Comparison of ENCODE assay signal across 17 cellular contexts in genomic region chr18:36132756-36133155, GRCh38. TPM values are rescaled to one million over a fixed set of nuclear protein-coding genes. Genes with fewer than 3 reads are reported as not detected.
DNase-seq lines count a peak whose midpoint lies in the region; ATAC-seq and TF ChIP-seq lines count a peak whose summit lies in the region.
"Had no signal": no experiment of that assay in that cellular context is flagged by ENCODE, and none has a peak within 500 bp of the region (broad histone marks: within the 10 kb centered on the region; RNA-seq: fewer than 3 reads in every experiment).

No MANE protein-coding gene starts in this region.

- H3K4me2 ChIP-seq in GM23248 (ENCODE audit: unreplicated experiment), result no peak overlapping the region

- H3K27ac Mint-ChIP-seq in CD8-positive, alpha-beta T cell, result peak overlapping the region; percentile 74
- peak overlapping the region; percentile 18 for H3K27ac Mint-ChIP-seq in activated T-helper 1 cell treated with anti-CD3 and anti-CD28 coated beads, Interleukin-12 subunit alpha, Interleukin-12 subunit beta, Interleukin-2, Interleukin-4 antibody, amounts not matched to agents 30 ng/mL and 10 ng/mL and 1 ng/mL, durations not matched to agents 14 hours and 24 hours and 36 hours
- no peak overlapping the region for H3K27ac Mint-ChIP-seq in natural killer cell treated with Interleukin-12 subunit alpha and Interleukin-12 subunit beta and Interleukin-15 and Interleukin-18, amount 100 ng/mL, for 72 hours

- intact Hi-C loops in CD8-positive, alpha-beta T cell (cut with DNase I, micrococcal nuclease), result loop anchor here in 1 of 2 experiments (5.0 to 10.0 kb wide), 2 partner anchors 548 to 840 kb away; partner anchors contain the start of genes GALNT1 and ZSCAN30
- intact Hi-C loops in activated T-helper 1 cell treated with anti-CD3 and anti-CD28 coated beads, Interleukin-12 subunit alpha, Interleukin-12 subunit beta, Interleukin-2, Interleukin-4 antibody, amounts not matched to agents 30 ng/mL and 10 ng/mL and 1 ng/mL, durations not matched to agents 14 hours and 24 hours and 36 hours (cut with micrococcal nuclease), result no loop called here
- intact Hi-C loops in colonic mucosa (cut with DNase I), result loop anchor here (5.0 kb wide), 1 partner anchor 50 kb away; no protein-coding TSS in a partner anchor

- in situ Hi-C loops in GM23248 (cut with MboI), result no loop called here

- peaks cover 11% of the 10 kb centered on the region for H3K36me3 ChIP-seq in CD8-positive, alpha-beta T cell (ENCODE audit: insufficient read depth, low read length)
- H3K36me3 ChIP-seq in H7 (replicated peaks; ENCODE audit: control insufficient read depth, insufficient read depth, low read length), result peaks cover 3% of the 10 kb centered on the region
- H3K36me3 ChIP-seq in colonic mucosa, result no peaks in the 10 kb centered on the region
- peaks cover 21% of the 10 kb centered on the region for H3K36me3 ChIP-seq in GM23248 (ENCODE audit: low read depth)

- no peak overlapping the region for H3K4me3 ChIP-seq in CD8-positive, alpha-beta T cell (ENCODE audit: low read depth, low read length)
- H3K4me3 ChIP-seq in H7 (ENCODE audit: insufficient read depth, low read depth, low read length), result no peak overlapping the region
- H3K4me3 ChIP-seq in colonic mucosa, result no peak overlapping the region
- no peak overlapping the region for H3K4me3 ChIP-seq in GM23248
- H3K4me3 ChIP-seq: pancreas, SK-N-MC had no signal

- WGBS in GM23248 (ENCODE audit: low coverage in 1 of 2, low lambda C conversion rate in 2 of 2, missing lambda C conversion rate in 2 of 2), 2 experiments, result 65 to 69% methylated on average over 3 of the region's 3 CpGs

- peaks cover 61% of the 10 kb centered on the region for H3K4me1 Mint-ChIP-seq in CD8-positive, alpha-beta T cell (ENCODE audit: low read depth)
- H3K4me1 Mint-ChIP-seq in activated T-helper 1 cell treated with anti-CD3 and anti-CD28 coated beads, Interleukin-12 subunit alpha, Interleukin-12 subunit beta, Interleukin-2, Interleukin-4 antibody, amounts not matched to agents 30 ng/mL and 10 ng/mL and 1 ng/mL, durations not matched to agents 14 hours and 24 hours and 36 hours (ENCODE audit: low read depth), result peaks cover 32% of the 10 kb centered on the region
- H3K4me1 Mint-ChIP-seq in natural killer cell treated with Interleukin-12 subunit alpha and Interleukin-12 subunit beta and Interleukin-15 and Interleukin-18, amount 100 ng/mL, for 72 hours (ENCODE audit: low read depth in 2 of 2), result peaks cover 28 to 29% of the 10 kb centered on the region in 2 donors

- no peaks in the 10 kb centered on the region for H3K9me3 ChIP-seq in CD8-positive, alpha-beta T cell (ENCODE audit: low read length)
- H3K9me3 ChIP-seq in colonic mucosa (no peaks in the 10 kb centered on the region), GM23248 (ENCODE audit: low read depth) (no peaks in the 10 kb centered on the region)
- H3K9me3 ChIP-seq: pancreas had no signal

- no peak overlapping the region for H2AFZ ChIP-seq in GM23248

- ATAC-seq in CD8-positive, alpha-beta T cell, result no peak
- no peak for ATAC-seq in natural killer cell treated with Interleukin-12 subunit alpha and Interleukin-12 subunit beta and Interleukin-15 and Interleukin-18, amount 100 ng/mL, for 72 hours
- no peak for ATAC-seq in GM18858 (IDR thresholded peaks at IDR 0.05; ENCODE audit: unreplicated experiment)
- ATAC-seq: pancreas had no signal

- H3K27me3 Mint-ChIP-seq in CD8-positive, alpha-beta T cell (ENCODE audit: low read depth), result no peaks in the 10 kb centered on the region
- H3K27me3 Mint-ChIP-seq in activated T-helper 1 cell treated with anti-CD3 and anti-CD28 coated beads, Interleukin-12 subunit alpha, Interleukin-12 subunit beta, Interleukin-2, Interleukin-4 antibody, amounts not matched to agents 30 ng/mL and 10 ng/mL and 1 ng/mL, durations not matched to agents 14 hours and 24 hours and 36 hours (ENCODE audit: insufficient read depth), result no peaks in the 10 kb centered on the region
- H3K27me3 Mint-ChIP-seq in natural killer cell treated with Interleukin-12 subunit alpha and Interleukin-12 subunit beta and Interleukin-15 and Interleukin-18, amount 100 ng/mL, for 72 hours, result no peaks in the 10 kb centered on the region

- no peaks in the 10 kb centered on the region for H3K27me3 ChIP-seq in CD8-positive, alpha-beta T cell (ENCODE audit: insufficient read depth, low read length)
- H3K27me3 ChIP-seq in H7 (ENCODE audit: control insufficient read depth, insufficient read depth, low read length) (no peaks in the 10 kb centered on the region), colonic mucosa (no peaks in the 10 kb centered on the region), GM23248 (replicated peaks; ENCODE audit: insufficient read depth) (no peaks in the 10 kb centered on the region)
- H3K27me3 ChIP-seq: pancreas had no signal

- TF ChIP-seq CTCF in CD8-positive, alpha-beta T cell (IDR thresholded peaks at IDR 0.05), result no peak
- no peak for TF ChIP-seq CTCF in colonic mucosa (IDR thresholded peaks at IDR 0.05)

- H4K20me1 ChIP-seq in GM23248 (ENCODE audit: insufficient read depth), result no peaks in the 10 kb centered on the region

- peaks cover 50% of the 10 kb centered on the region for H3K36me3 Mint-ChIP-seq in CD8-positive, alpha-beta T cell
- peaks cover 16% of the 10 kb centered on the region for H3K36me3 Mint-ChIP-seq in activated T-helper 1 cell treated with anti-CD3 and anti-CD28 coated beads, Interleukin-12 subunit alpha, Interleukin-12 subunit beta, Interleukin-2, Interleukin-4 antibody, amounts not matched to agents 30 ng/mL and 10 ng/mL and 1 ng/mL, durations not matched to agents 14 hours and 24 hours and 36 hours (ENCODE audit: low read depth)
- no peaks in the 10 kb centered on the region for H3K36me3 Mint-ChIP-seq in natural killer cell treated with Interleukin-12 subunit alpha and Interleukin-12 subunit beta and Interleukin-15 and Interleukin-18, amount 100 ng/mL, for 72 hours

- H3K27ac ChIP-seq in CD8-positive, alpha-beta T cell (ENCODE audit: low read depth, low read length), result no peak overlapping the region
- no peak overlapping the region for H3K27ac ChIP-seq in colonic mucosa
- H3K27ac ChIP-seq in GM23248, result no peak overlapping the region
- H3K27ac ChIP-seq: C4-2B, pancreas, SK-N-MC had no signal

- no peak for DNase-seq in CD8-positive, alpha-beta T cell
- DNase-seq in H7 (peak; percentile 15), colonic mucosa (no peak), GM23248 (no peak)
- no peak for DNase-seq in activated T-helper 1 cell treated with anti-CD3 and anti-CD28 coated beads, Interleukin-12 subunit alpha, Interleukin-12 subunit beta, Interleukin-2, Interleukin-4 antibody, amounts not matched to agents 30 ng/mL and 10 ng/mL and 1 ng/mL, durations not matched to agents 14 hours and 24 hours and 36 hours (ENCODE audit: low spot score)
- no peak for DNase-seq in natural killer cell treated with Interleukin-12 subunit alpha and Interleukin-12 subunit beta and Interleukin-15 and Interleukin-18, amount 100 ng/mL, for 72 hours (ENCODE audit: low spot score)
- DNase-seq: activated CD8-positive, alpha-beta memory T cell treated with anti-CD3 and anti-CD28 coated beads, Interleukin-2, amount 50 U/mL, for 48 hours; anterior cingulate cortex; Kasumi-1; NCI-H1694; NCI-H446; pancreas; stimulated activated naive CD4-positive, alpha-beta T cell treated with Interleukin-2 at 50 U/mL for 16 hours had no signal

- H3K79me2 ChIP-seq in GM23248 (ENCODE audit: insufficient read depth), result peaks cover 92% of the 10 kb centered on the region

- CTCF ChIA-PET in CD8-positive, alpha-beta T cell (lab: Charles Lee), result no interaction called here

- no peaks in the 10 kb centered on the region for H3K9me3 Mint-ChIP-seq in CD8-positive, alpha-beta T cell
- no peaks in the 10 kb centered on the region for H3K9me3 Mint-ChIP-seq in activated T-helper 1 cell treated with anti-CD3 and anti-CD28 coated beads, Interleukin-12 subunit alpha, Interleukin-12 subunit beta, Interleukin-2, Interleukin-4 antibody, amounts not matched to agents 30 ng/mL and 10 ng/mL and 1 ng/mL, durations not matched to agents 14 hours and 24 hours and 36 hours
- H3K9me3 Mint-ChIP-seq in natural killer cell treated with Interleukin-12 subunit alpha and Interleukin-12 subunit beta and Interleukin-15 and Interleukin-18, amount 100 ng/mL, for 72 hours, result no peaks in the 10 kb centered on the region
- H3K9me3 Mint-ChIP-seq: mesothelial cell of epicardium had no signal

- no peaks in the 10 kb centered on the region for H3K9me2 ChIP-seq in GM23248 (ENCODE audit: insufficient read depth)

- H3K9ac ChIP-seq in colonic mucosa (ENCODE audit: low read depth in 2 of 2, low read length in 2 of 2) (no peak overlapping the region), GM23248 (no peak overlapping the region)

- POLR2A ChIA-PET in CD8-positive, alpha-beta T cell (lab: Charles Lee), result interaction anchor here (0.7 kb wide), 1 partner anchor 800 kb away, joined by 3 read pairs; no protein-coding TSS in a partner anchor

- peaks cover 43% of the 10 kb centered on the region for H3K4me1 ChIP-seq in CD8-positive, alpha-beta T cell (ENCODE audit: insufficient read depth, low read length)
- H3K4me1 ChIP-seq in colonic mucosa, result peaks cover 7% of the 10 kb centered on the region
- peaks cover 11% of the 10 kb centered on the region for H3K4me1 ChIP-seq in GM23248 (ENCODE audit: insufficient read depth)

- peaks cover 6% of the 10 kb centered on the region; the same call in 1 of the 2 replicates for H3F3A ChIP-seq in GM23248 (ENCODE audit: insufficient read depth)

- peak overlapping the region; percentile 35 for H3K4me3 Mint-ChIP-seq in CD8-positive, alpha-beta T cell
- peak overlapping the region; percentile 4 for H3K4me3 Mint-ChIP-seq in activated T-helper 1 cell treated with anti-CD3 and anti-CD28 coated beads, Interleukin-12 subunit alpha, Interleukin-12 subunit beta, Interleukin-2, Interleukin-4 antibody, amounts not matched to agents 30 ng/mL and 10 ng/mL and 1 ng/mL, durations not matched to agents 14 hours and 24 hours and 36 hours
- peak overlapping the region; percentile 1 for H3K4me3 Mint-ChIP-seq in natural killer cell treated with Interleukin-12 subunit alpha and Interleukin-12 subunit beta and Interleukin-15 and Interleukin-18, amount 100 ng/mL, for 72 hours
- H3K4me3 Mint-ChIP-seq: mesothelial cell of epicardium had no signal

RNA-seq across cellular contexts. Expression of gene ELP2, which starts 3.1 kb away (rescaled TPM):
- total RNA-seq in CD8-positive, alpha-beta T cell, result 100 to 1,000 TPM; 212 to 222 TPM
- total RNA-seq in H7 (2014; rRNA removed; shearing (Covaris generic)), result 92.2 and 144 TPM in 2 replicates
- 97.1 and 104 TPM in 2 replicates for total RNA-seq in activated T-helper 1 cell treated with anti-CD3 and anti-CD28 coated beads, Interleukin-12 subunit alpha, Interleukin-12 subunit beta, Interleukin-2, Interleukin-4 antibody, amounts not matched to agents 30 ng/mL and 10 ng/mL and 1 ng/mL, durations not matched to agents 14 hours and 24 hours and 36 hours
- total RNA-seq in natural killer cell treated with Interleukin-12 subunit alpha and Interleukin-12 subunit beta and Interleukin-15 and Interleukin-18, amount 100 ng/mL, for 72 hours, result 10 to 100 TPM; 72.3 to 92.9 TPM
- 10 to 100 TPM; 48.3 to 51.6 TPM for total RNA-seq in colonic mucosa
- total RNA-seq in GM23248 (2014; rRNA removed; shearing (Covaris generic)), result 86.0 and 103 TPM in 2 replicates
- polyA plus RNA-seq in GM23248 (2016; fragmentation: Nextera tagmentation; extraction: Ambion mirVana), result 57.6 and 63.6 TPM in 2 replicates

RNA-seq across cellular contexts. Expression of gene SLC39A6, which starts 3.6 kb away (rescaled TPM):
- total RNA-seq in CD8-positive, alpha-beta T cell, result 10 to 100 TPM; 12.3 to 14.4 TPM
- 36.2 and 36.7 TPM in 2 replicates for total RNA-seq in H7 (2014; rRNA removed; shearing (Covaris generic))
- 53.5 and 54.4 TPM in 2 replicates for total RNA-seq in activated T-helper 1 cell treated with anti-CD3 and anti-CD28 coated beads, Interleukin-12 subunit alpha, Interleukin-12 subunit beta, Interleukin-2, Interleukin-4 antibody, amounts not matched to agents 30 ng/mL and 10 ng/mL and 1 ng/mL, durations not matched to agents 14 hours and 24 hours and 36 hours
- 10 to 100 TPM; 34.7 to 36.1 TPM for total RNA-seq in natural killer cell treated with Interleukin-12 subunit alpha and Interleukin-12 subunit beta and Interleukin-15 and Interleukin-18, amount 100 ng/mL, for 72 hours
- 10 to 100 TPM in 1 of 2 donors, 1 to 10 TPM in 1; 9.9 to 15.3 TPM for total RNA-seq in colonic mucosa
- 104 and 115 TPM in 2 replicates for total RNA-seq in GM23248 (2014; rRNA removed; shearing (Covaris generic))
- polyA plus RNA-seq in GM23248 (2016; fragmentation: Nextera tagmentation; extraction: Ambion mirVana), result 80.5 and 81.1 TPM in 2 replicates

RNA-seq across cellular contexts. Expression of gene MOCOS, which starts 54.5 kb away (rescaled TPM):
- total RNA-seq in CD8-positive, alpha-beta T cell, result not detected
- total RNA-seq in H7 (2014; rRNA removed; shearing (Covaris generic)), result 1.7 and 2.4 TPM in 2 replicates
- 0.17 and 0.47 TPM in 2 replicates for total RNA-seq in activated T-helper 1 cell treated with anti-CD3 and anti-CD28 coated beads, Interleukin-12 subunit alpha, Interleukin-12 subunit beta, Interleukin-2, Interleukin-4 antibody, amounts not matched to agents 30 ng/mL and 10 ng/mL and 1 ng/mL, durations not matched to agents 14 hours and 24 hours and 36 hours
- under 1 TPM in 1 of 2 donors, not detected in 1; 0.24 TPM for total RNA-seq in natural killer cell treated with Interleukin-12 subunit alpha and Interleukin-12 subunit beta and Interleukin-15 and Interleukin-18, amount 100 ng/mL, for 72 hours
- 10 to 100 TPM in 1 of 2 donors, 1 to 10 TPM in 1; 6.8 to 10.0 TPM for total RNA-seq in colonic mucosa
- 23.6 and 26.2 TPM in 2 replicates for total RNA-seq in GM23248 (2014; rRNA removed; shearing (Covaris generic))
- 14.3 and 17.9 TPM in 2 replicates for polyA plus RNA-seq in GM23248 (2016; fragmentation: Nextera tagmentation; extraction: Ambion mirVana)

Comparison
In these comparisons a context has a peak if more than half of its experiments do, and no peak if none do; other contexts are left out.
1. H3K27ac Mint-ChIP-seq: peak in CD8-positive, alpha-beta T cell (single experiment) and activated T-helper 1 cell treated with anti-CD3 and anti-CD28 coated beads, Interleukin-12 subunit alpha, Interleukin-12 subunit beta, Interleukin-2, Interleukin-4 antibody, amounts not matched to agents 30 ng/mL and 10 ng/mL and 1 ng/mL, durations not matched to agents 14 hours and 24 hours and 36 hours (single experiment); none in natural killer cell treated with Interleukin-12 subunit alpha and Interleukin-12 subunit beta and Interleukin-15 and Interleukin-18, amount 100 ng/mL, for 72 hours (0 of 2).
2. Peak in every context shown above with its lines, with median percentiles within 50 percentile points of each other: H3K4me3 Mint-ChIP-seq.